9 cellular contexts compared by ENCODE assay signal in genomic region chr17:19304209-19304608, GRCh38. TPM values are rescaled to one million over a fixed set of nuclear protein-coding genes. Genes with fewer than 3 reads are reported as not detected.
DNase-seq lines count a peak whose midpoint lies in the region; ATAC-seq, FAIRE-seq and TF ChIP-seq lines count a peak whose summit lies in the region.
"Had no signal": no experiment of that assay in that cellular context is flagged by ENCODE, and none has a peak within 500 bp of the region (broad histone marks: within the 10 kb centered on the region; RNA-seq: fewer than 3 reads in every experiment).

No MANE protein-coding gene starts in this region.

- H3K9me1 ChIP-seq in endothelial cell of umbilical vein (replicated peaks; ENCODE audit: control insufficient read depth, extremely low read depth, insufficient read depth, low read length): no peaks in the 10 kb centered on the region

- peaks cover 0 to 18% (median 0%) of the 10 kb centered on the region in 3 donors for H3K27me3 Mint-ChIP-seq in naive B cell

- no peak for ATAC-seq in naive B cell (ENCODE audit: low read depth in 2 of 2)

- H4K20me1 ChIP-seq in OCI-LY7 (ENCODE audit: insufficient read depth, low read length): peaks cover 20% of the 10 kb centered on the region
- no peaks in the 10 kb centered on the region for H4K20me1 ChIP-seq in endothelial cell of umbilical vein (replicated peaks; ENCODE audit: control insufficient read depth, extremely low read depth, insufficient read depth, low read length)

- CTCF ChIA-PET in OCI-LY7 (lab: Charles Lee; ENCODE audit: unreplicated experiment) (interaction anchor here (0.6 kb wide), 1 partner anchor 74 kb away, joined by 3 read pairs; the partner anchor contains the start of gene MAPK7), endothelial cell of umbilical vein (lab: Charles Lee) (interaction anchor here (0.8 to 2.5 kb wide), 4 partner anchors 13 to 58 kb away, joined by 3 to 13 read pairs (median 4); partner anchors contain the start of gene B9D1)

- H3K27ac ChIP-seq in OCI-LY7 (ENCODE audit: low read depth, low read length, poor library complexity, severe bottlenecking) (no peak overlapping the region), endothelial cell of umbilical vein (ENCODE audit: insufficient read depth, low read depth, low read length) (peak overlapping the region; percentile 48)
- H3K27ac ChIP-seq: VCaP had no signal

- H2AFZ ChIP-seq in OCI-LY7 (ENCODE audit: low read length) (no peak overlapping the region), endothelial cell of umbilical vein (ENCODE audit: low read depth, low read length) (no peak overlapping the region)

- peak overlapping the region; percentile 90 to 99 (median 96) for H3K27ac Mint-ChIP-seq in naive B cell

- H3K4me1 ChIP-seq in OCI-LY7 (ENCODE audit: insufficient read depth, low read length, poor library complexity, severe bottlenecking) (peaks cover 78% of the 10 kb centered on the region), endothelial cell of umbilical vein (ENCODE audit: control insufficient read depth, extremely low read depth, insufficient read depth, low read length) (peaks cover 23% of the 10 kb centered on the region)

- no peak overlapping the region for H3K9ac ChIP-seq in endothelial cell of umbilical vein (replicated peaks; ENCODE audit: extremely low read depth, insufficient read depth, low read length)

- H3K4me3 ChIP-seq in OCI-LY7 (ENCODE audit: low read depth, low read length, poor library complexity, severe bottlenecking): no peak overlapping the region
- H3K4me3 ChIP-seq in endothelial cell of umbilical vein (replicated peaks in 1 of 3; ENCODE audit: insufficient read depth in 1 of 3, low read depth in 1 of 3, low read length in 3 of 3): no peak overlapping the region

- BruUV-seq in OCI-LY7 (replicated peaks; lab: Mats Ljungman, UMichigan) (no TSS peak), endothelial cell of umbilical vein (replicated peaks; lab: Mats Ljungman, UMichigan) (no TSS peak)

- dilution Hi-C loops in endothelial cell of umbilical vein (cut with MboI; ENCODE audit: extremely low pct_ligation_motif_present, low sequenced_read_pairs): no loop called here

- TF ChIP-seq POLR2A in endothelial cell of umbilical vein (IDR thresholded peaks at IDR 0.05; ENCODE audit: low read depth, low read length): no peak

- DNase-seq in DMS53 (lab: John Stamatoyannopoulos, UW) (peak; percentile 69), OCI-LY7 (ENCODE audit: low spot score) (peak; percentile 29), endothelial cell of umbilical vein (ENCODE audit: low read depth, low spot score) (peak; percentile 74), naive B cell (peak; percentile 54), RPMI8226 (no peak)
- DNase-seq in activated T-cell treated with anti-CD3 and anti-CD28 coated beads, Interleukin-2, amount 50 U/mL, for 48 hours: no peak
- DNase-seq in activated CD4-positive, alpha-beta T cell treated with anti-CD3 and anti-CD28 coated beads for 4 hours: no peak
- no peak for DNase-seq in NK-92 treated with Interleukin-12 subunit alpha and Interleukin-12 subunit beta, amount 100 ng/mL, for 24 hours (lab: John Stamatoyannopoulos, UW)

- FAIRE-seq in endothelial cell of umbilical vein (lab: Jason Lieb, UNC): peak; percentile 98

- no peaks in the 10 kb centered on the region for H3K9me3 Mint-ChIP-seq in naive B cell

- peaks cover 51 to 71% (median 68%) of the 10 kb centered on the region in 3 donors for H3K4me1 Mint-ChIP-seq in naive B cell

- intact Hi-C loops in OCI-LY7 (cut with micrococcal nuclease; ENCODE audit: unreplicated experiment) (loop anchor here (2.0 kb wide), 1 partner anchor 33 kb away; no protein-coding TSS in a partner anchor), endothelial cell of umbilical vein (cut with micrococcal nuclease) (no loop called here)

- H3K36me3 ChIP-seq in OCI-LY7 (ENCODE audit: insufficient read depth, low read length): no peaks in the 10 kb centered on the region
- peaks cover 0 to 6% of the 10 kb centered on the region in 2 experiments for H3K36me3 ChIP-seq in endothelial cell of umbilical vein (ENCODE audit: control insufficient read depth in 2 of 2, extremely low read depth in 1 of 2, insufficient read depth in 2 of 2, low read length in 2 of 2)

- no peaks in the 10 kb centered on the region for H3K27me3 ChIP-seq in endothelial cell of umbilical vein (ENCODE audit: control insufficient read depth in 2 of 2, insufficient read depth in 2 of 2, low read length in 2 of 2)

- H3K79me2 ChIP-seq in OCI-LY7 (ENCODE audit: insufficient read depth, low read depth, low read length): no peaks in the 10 kb centered on the region
- H3K79me2 ChIP-seq in endothelial cell of umbilical vein (ENCODE audit: control insufficient read depth, insufficient read depth, low read length): peaks cover 11% of the 10 kb centered on the region

- H3K4me2 ChIP-seq in OCI-LY7 (ENCODE audit: low read length) (peak overlapping the region; percentile 82), endothelial cell of umbilical vein (ENCODE audit: insufficient read depth, low read length) (peak overlapping the region; percentile 2)

- H3K4me3 Mint-ChIP-seq in naive B cell: peak overlapping the region in 7 of 8 donors; percentile 6 to 78 (median 66)

- no peaks in the 10 kb centered on the region for H3K9me2 ChIP-seq in OCI-LY7 (ENCODE audit: insufficient read depth, low read length)

- no peak for TF ChIP-seq CTCF in OCI-LY7 (conservative IDR thresholded peaks at IDR 0.05; ENCODE audit: low read length)
- TF ChIP-seq CTCF in endothelial cell of umbilical vein (IDR thresholded peaks at IDR 0.05; ENCODE audit: extremely low read depth in 1 of 2, insufficient read depth in 1 of 2, low read depth in 1 of 2, low read length in 2 of 2): no peak

- H3K9me3 ChIP-seq in OCI-LY7 (ENCODE audit: low read length) (no peaks in the 10 kb centered on the region), endothelial cell of umbilical vein (replicated peaks; ENCODE audit: control insufficient read depth, insufficient read depth, low read length) (no peaks in the 10 kb centered on the region)

- no peaks in the 10 kb centered on the region for H3K36me3 Mint-ChIP-seq in naive B cell

- POLR2A ChIA-PET in OCI-LY7 (lab: Charles Lee): interaction anchor here (1.1 kb wide), 1 partner anchor 19 kb away, joined by 3 read pairs; no protein-coding TSS in a partner anchor
- POLR2A ChIA-PET in endothelial cell of umbilical vein (lab: Charles Lee): no interaction called here

TF ChIP-seq in endothelial cell of umbilical vein, 7 proteins besides CTCF, POLR2A, EP300 and RAD21:
- TF ChIP-seq MAX (IDR thresholded peaks at IDR 0.05; ENCODE audit: insufficient read depth, insufficient read length): no peak
- peak; percentile 84 for TF ChIP-seq JUN (IDR thresholded peaks at IDR 0.05; ENCODE audit: borderline replicate concordance, insufficient read depth, insufficient read length, low read depth)
- TF ChIP-seq POLR2AphosphoS5 (IDR thresholded peaks at IDR 0.05; ENCODE audit: insufficient read depth, low read depth, low read length): peak; percentile 68

RNA-seq across cellular contexts. Expression of gene B9D1, which starts 58.3 kb away (rescaled TPM):
- total RNA-seq in OCI-LY7 (2014; rRNA removed; shearing (Covaris generic)): 35.8 and 38.1 TPM in 2 replicates
- total RNA-seq in OCI-LY7 (2022): 21.1 and 24.1 TPM in 2 replicates
- total RNA-seq in endothelial cell of umbilical vein: 17.9 and 20.5 TPM in 2 replicates
- 55.8 and 66.0 TPM in 2 replicates for polyA plus RNA-seq in endothelial cell of umbilical vein
- 61.3 TPM in 2 replicates for polyA plus RNA-seq in endothelial cell of umbilical vein (2011; cell fraction: cytosol; rRNA removed)
- polyA plus RNA-seq in endothelial cell of umbilical vein (2011; cell fraction: nucleus; rRNA removed): 32.8 and 53.9 TPM in 2 replicates
- 21.0 and 27.2 TPM in 2 replicates for polyA plus RNA-seq in endothelial cell of umbilical vein (2012)
- polyA minus RNA-seq in endothelial cell of umbilical vein: 40.3 and 46.5 TPM in 2 replicates
- polyA minus RNA-seq in endothelial cell of umbilical vein (2011; cell fraction: cytosol; rRNA and poly(A)+ RNA removed): 20.5 TPM
- 13.0 and 17.7 TPM in 2 replicates for polyA minus RNA-seq in endothelial cell of umbilical vein (2011; cell fraction: nucleus; rRNA and poly(A)+ RNA removed)
- 1 to 10 TPM; 1.2 to 4.1 (median 1.6) TPM for polyA plus RNA-seq in naive B cell (ENCODE audit: low read depth in 6 of 6)

Comparison
In these comparisons a context has a peak if more than half of its experiments do, and no peak if none do; other contexts are left out.
1. DNase-seq: peak in DMS53 (single experiment), OCI-LY7 (single experiment), endothelial cell of umbilical vein (single experiment) and naive B cell (single experiment); none in RPMI8226 (single experiment), activated T-cell treated with anti-CD3 and anti-CD28 coated beads, Interleukin-2, amount 50 U/mL, for 48 hours (0 of 2), activated CD4-positive, alpha-beta T cell treated with anti-CD3 and anti-CD28 coated beads for 4 hours (0 of 2) and NK-92 treated with Interleukin-12 subunit alpha and Interleukin-12 subunit beta, amount 100 ng/mL, for 24 hours (single experiment).